21 cellular contexts compared by ENCODE assay signal in the genomic region with DNA sequence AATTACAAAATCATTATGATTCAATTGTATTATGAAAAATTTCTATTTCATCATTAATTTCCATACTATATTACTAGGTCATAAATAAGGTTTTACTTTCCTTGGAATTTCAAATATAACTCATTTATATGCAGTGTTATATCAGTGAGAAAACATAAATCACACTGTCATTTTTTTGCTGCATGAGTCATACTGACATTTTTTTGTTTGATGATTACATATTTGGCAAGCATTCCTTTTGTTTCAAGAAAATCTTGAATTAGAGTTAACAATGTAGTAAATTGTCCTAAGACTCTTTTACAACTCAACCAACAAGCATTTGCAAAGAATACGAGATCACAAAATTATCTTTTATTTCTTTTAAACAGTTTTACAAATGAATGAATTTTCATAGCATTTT.
DNase-seq lines count a peak whose midpoint lies in the region; ATAC-seq, FAIRE-seq and TF ChIP-seq lines count a peak whose summit lies in the region.
"Had no signal": no experiment of that assay in that cellular context is flagged by ENCODE, and none has a peak within 500 bp of the region (broad histone marks: within the 10 kb centered on the region; RNA-seq: fewer than 3 reads in every experiment).

No MANE protein-coding gene starts in this region.

- ATAC-seq in SK-N-SH treated with all-trans-retinoic acid at 6 μM for 48 hours (no peak), GM19035 (IDR thresholded peaks at IDR 0.05; ENCODE audit: unreplicated experiment) (no peak), GM21526 (IDR thresholded peaks at IDR 0.05; ENCODE audit: low FRiP score, unreplicated experiment) (no peak)
- ATAC-seq: GM12878 had no signal

- no peaks in the 10 kb centered on the region for H3K27me3 Mint-ChIP-seq in activated T-helper 1 cell treated with anti-CD3 and anti-CD28 coated beads, Interleukin-12 subunit alpha, Interleukin-12 subunit beta, Interleukin-2, Interleukin-4 antibody, amounts not matched to agents 30 ng/mL and 10 ng/mL and 1 ng/mL, durations not matched to agents 14 hours and 24 hours and 36 hours (ENCODE audit: insufficient read depth)
- H3K27me3 Mint-ChIP-seq: CD8-positive, alpha-beta memory T cell had no signal

- CTCF ChIA-PET in SK-N-SH (lab: Yijun Ruan, JAX): no interaction called here

- no peaks in the 10 kb centered on the region; the same call in 1 of the 2 replicates for H3K9me3 ChIP-seq in SK-N-SH
- H3K9me3 ChIP-seq: BLaER1, Peyer's patch had no signal

- no peak overlapping the region for H3K9ac ChIP-seq in SK-N-SH
- H3K9ac ChIP-seq: BLaER1 had no signal

- POLR2A ChIA-PET in SK-N-SH (lab: Yijun Ruan, JAX): no interaction called here

- FAIRE-seq in bronchial epithelial cell (lab: Jason Lieb, UNC) (no peak), frontal cortex (lab: Jason Lieb, UNC) (peak; percentile 50)
- FAIRE-seq: GM12878, H1 had no signal

- H3K27me3 ChIP-seq in SK-N-SH (ENCODE audit: insufficient read depth) (no peaks in the 10 kb centered on the region), bronchial epithelial cell (ENCODE audit: control insufficient read depth, insufficient read depth, low read length) (no peaks in the 10 kb centered on the region), brain microvascular endothelial cell (replicated peaks) (no peaks in the 10 kb centered on the region)
- H3K27me3 ChIP-seq: BLaER1, Peyer's patch had no signal

- no peak for TF ChIP-seq CTCF in SK-N-SH (IDR thresholded peaks at IDR 0.05)
- no peak for TF ChIP-seq CTCF in bronchial epithelial cell (IDR thresholded peaks at IDR 0.05; ENCODE audit: insufficient read depth, low read length, severe bottlenecking)
- TF ChIP-seq CTCF in brain microvascular endothelial cell (IDR thresholded peaks at IDR 0.05; ENCODE audit: low read depth, low read length, missing control alignments): no peak

- peaks cover 3% of the 10 kb centered on the region for H3K9me3 Mint-ChIP-seq in activated T-helper 1 cell treated with anti-CD3 and anti-CD28 coated beads, Interleukin-12 subunit alpha, Interleukin-12 subunit beta, Interleukin-2, Interleukin-4 antibody, amounts not matched to agents 30 ng/mL and 10 ng/mL and 1 ng/mL, durations not matched to agents 14 hours and 24 hours and 36 hours

- TF ChIP-seq RAD21 in SK-N-SH (IDR thresholded peaks at IDR 0.05; ENCODE audit: low read length): no peak

- H3K4me1 Mint-ChIP-seq in activated T-helper 1 cell treated with anti-CD3 and anti-CD28 coated beads, Interleukin-12 subunit alpha, Interleukin-12 subunit beta, Interleukin-2, Interleukin-4 antibody, amounts not matched to agents 30 ng/mL and 10 ng/mL and 1 ng/mL, durations not matched to agents 14 hours and 24 hours and 36 hours (ENCODE audit: low read depth): no peaks in the 10 kb centered on the region
- H3K4me1 Mint-ChIP-seq: CD8-positive, alpha-beta memory T cell had no signal

- no peaks in the 10 kb centered on the region for H3F3A ChIP-seq in SK-N-SH (replicated peaks; ENCODE audit: insufficient read depth)

- WGBS in SK-N-SH (ENCODE audit: low lambda C conversion rate): 21% methylated on average over 1 of the region's 1 CpG

- DNase-seq in SK-N-SH (no peak), bronchial epithelial cell (ENCODE audit: low read depth) (peak; percentile 41), frontal cortex (ENCODE audit: low spot score in 2 of 2) (no peak), brain microvascular endothelial cell (no peak)
- DNase-seq in activated T-helper 1 cell treated with anti-CD3 and anti-CD28 coated beads, Interleukin-12 subunit alpha, Interleukin-12 subunit beta, Interleukin-2, Interleukin-4 antibody, amounts not matched to agents 30 ng/mL and 10 ng/mL and 1 ng/mL, durations not matched to agents 14 hours and 24 hours and 36 hours (ENCODE audit: low spot score): no peak
- DNase-seq: 8988T; CD8-positive, alpha-beta memory T cell; GDM1; Karpas-422; MM.1S; NCI-H1092 treated with DMSO at 0.1 percent for 48 hours; NCI-H2081 treated with DMSO at 0.1 percent for 48 hours; NCI-H524; Peyer's patch; SHP77 had no signal

- intact Hi-C loops in activated T-helper 1 cell treated with anti-CD3 and anti-CD28 coated beads, Interleukin-12 subunit alpha, Interleukin-12 subunit beta, Interleukin-2, Interleukin-4 antibody, amounts not matched to agents 30 ng/mL and 10 ng/mL and 1 ng/mL, durations not matched to agents 14 hours and 24 hours and 36 hours (cut with micrococcal nuclease): no loop called here

- no peaks in the 10 kb centered on the region for H3K79me2 ChIP-seq in SK-N-SH (ENCODE audit: insufficient read depth)

- in situ Hi-C loops in brain microvascular endothelial cell (cut with HindIII; ENCODE audit: low pct_ligation_motif_present, low sequenced_read_pairs): no loop called here

- no peaks in the 10 kb centered on the region for H4K20me1 ChIP-seq in SK-N-SH (ENCODE audit: insufficient read depth)
- H4K20me1 ChIP-seq: BLaER1 had no signal

- H3K4me3 ChIP-seq in SK-N-SH (ENCODE audit: low read depth in 2 of 2, low read length in 1 of 2) (no peak overlapping the region), bronchial epithelial cell (ENCODE audit: low read depth, low read length) (no peak overlapping the region), brain microvascular endothelial cell (ENCODE audit: low read depth, low read length) (no peak overlapping the region)
- H3K4me3 ChIP-seq: BLaER1, GM12878, Peyer's patch had no signal

- TF ChIP-seq EP300 in SK-N-SH (IDR thresholded peaks at IDR 0.05; ENCODE audit: borderline replicate concordance in 1 of 2, low read depth in 1 of 2, low read length in 1 of 2): no peak

- no peaks in the 10 kb centered on the region for H3K4me1 ChIP-seq in SK-N-SH (ENCODE audit: control insufficient read depth in 1 of 2, insufficient read depth in 2 of 2, low read depth in 1 of 2, low read length in 1 of 2)
- H3K4me1 ChIP-seq: BLaER1, Peyer's patch had no signal

- no peak overlapping the region for H3K27ac Mint-ChIP-seq in activated T-helper 1 cell treated with anti-CD3 and anti-CD28 coated beads, Interleukin-12 subunit alpha, Interleukin-12 subunit beta, Interleukin-2, Interleukin-4 antibody, amounts not matched to agents 30 ng/mL and 10 ng/mL and 1 ng/mL, durations not matched to agents 14 hours and 24 hours and 36 hours
- H3K27ac Mint-ChIP-seq: CD8-positive, alpha-beta memory T cell had no signal

- no peaks in the 10 kb centered on the region for H3K36me3 Mint-ChIP-seq in activated T-helper 1 cell treated with anti-CD3 and anti-CD28 coated beads, Interleukin-12 subunit alpha, Interleukin-12 subunit beta, Interleukin-2, Interleukin-4 antibody, amounts not matched to agents 30 ng/mL and 10 ng/mL and 1 ng/mL, durations not matched to agents 14 hours and 24 hours and 36 hours (ENCODE audit: low read depth)
- H3K36me3 Mint-ChIP-seq: CD8-positive, alpha-beta memory T cell had no signal

- no peak overlapping the region for H2AFZ ChIP-seq in SK-N-SH (ENCODE audit: low read depth)

- H3K36me3 ChIP-seq in SK-N-SH (replicated peaks in 1 of 2; ENCODE audit: control insufficient read depth in 1 of 2, insufficient read depth in 2 of 2, low read length in 1 of 2) (no peaks in the 10 kb centered on the region), bronchial epithelial cell (ENCODE audit: control insufficient read depth, insufficient read depth, low read length) (no peaks in the 10 kb centered on the region), brain microvascular endothelial cell (replicated peaks) (no peaks in the 10 kb centered on the region)
- H3K36me3 ChIP-seq: BLaER1, Peyer's patch had no signal

- H3K27ac ChIP-seq in SK-N-SH (ENCODE audit: low read depth in 2 of 2, low read length in 1 of 2) (no peak overlapping the region), brain microvascular endothelial cell (no peak overlapping the region)
- H3K27ac ChIP-seq: BLaER1, Peyer's patch had no signal

- no peak overlapping the region for H3K4me3 Mint-ChIP-seq in activated T-helper 1 cell treated with anti-CD3 and anti-CD28 coated beads, Interleukin-12 subunit alpha, Interleukin-12 subunit beta, Interleukin-2, Interleukin-4 antibody, amounts not matched to agents 30 ng/mL and 10 ng/mL and 1 ng/mL, durations not matched to agents 14 hours and 24 hours and 36 hours
- H3K4me3 Mint-ChIP-seq: CD8-positive, alpha-beta memory T cell had no signal

- no peak overlapping the region for H3K4me2 ChIP-seq in SK-N-SH
- H3K4me2 ChIP-seq: BLaER1 had no signal

- no peaks in the 10 kb centered on the region for H3K9me2 ChIP-seq in SK-N-SH

TF ChIP-seq in SK-N-SH treated with all-trans-retinoic acid at 6 μM for 48 hours, 23 proteins besides CTCF, POLR2A, EP300 and RAD21:
- TF ChIP-seq ISL1 (CRISPR knock-in tag; IDR thresholded peaks at IDR 0.05) (peak; percentile 72), ZC3H10 (CRISPR knock-in tag; IDR thresholded peaks at IDR 0.05) (no peak)

TF ChIP-seq in SK-N-SH, 30 proteins besides CTCF, POLR2A, EP300 and RAD21 (continues in another document):
- TF ChIP-seq FOXM1 (IDR thresholded peaks at IDR 0.05; ENCODE audit: low read depth) (no peak), EZH2phosphoT487 (IDR thresholded peaks at IDR 0.05; ENCODE audit: borderline replicate concordance, low read depth) (no peak), NFIC (IDR thresholded peaks at IDR 0.05; ENCODE audit: borderline replicate concordance) (no peak), MEF2A (IDR thresholded peaks at IDR 0.05; ENCODE audit: borderline replicate concordance, low read depth) (no peak)
- TF ChIP-seq, protein P1, sequence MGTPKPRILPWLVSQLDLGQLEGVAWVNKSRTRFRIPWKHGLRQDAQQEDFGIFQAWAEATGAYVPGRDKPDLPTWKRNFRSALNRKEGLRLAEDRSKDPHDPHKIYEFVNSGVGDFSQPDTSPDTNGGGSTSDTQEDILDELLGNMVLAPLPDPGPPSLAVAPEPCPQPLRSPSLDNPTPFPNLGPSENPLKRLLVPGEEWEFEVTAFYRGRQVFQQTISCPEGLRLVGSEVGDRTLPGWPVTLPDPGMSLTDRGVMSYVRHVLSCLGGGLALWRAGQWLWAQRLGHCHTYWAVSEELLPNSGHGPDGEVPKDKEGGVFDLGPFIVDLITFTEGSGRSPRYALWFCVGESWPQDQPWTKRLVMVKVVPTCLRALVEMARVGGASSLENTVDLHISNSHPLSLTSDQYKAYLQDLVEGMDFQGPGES (IDR thresholded peaks at IDR 0.05; ENCODE audit: low read depth, low read length): no peak
- TF ChIP-seq, protein P2, sequence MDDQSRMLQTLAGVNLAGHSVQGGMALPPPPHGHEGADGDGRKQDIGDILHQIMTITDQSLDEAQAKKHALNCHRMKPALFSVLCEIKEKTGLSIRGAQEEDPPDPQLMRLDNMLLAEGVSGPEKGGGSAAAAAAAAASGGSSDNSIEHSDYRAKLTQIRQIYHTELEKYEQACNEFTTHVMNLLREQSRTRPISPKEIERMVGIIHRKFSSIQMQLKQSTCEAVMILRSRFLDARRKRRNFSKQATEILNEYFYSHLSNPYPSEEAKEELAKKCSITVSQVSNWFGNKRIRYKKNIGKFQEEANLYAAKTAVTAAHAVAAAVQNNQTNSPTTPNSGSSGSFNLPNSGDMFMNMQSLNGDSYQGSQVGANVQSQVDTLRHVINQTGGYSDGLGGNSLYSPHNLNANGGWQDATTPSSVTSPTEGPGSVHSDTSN (IDR thresholded peaks at IDR 0.05): no peak
